12 cellular contexts compared by ENCODE assay signal in genomic region chr3:119301662-119302061, GRCh38. TPM values are rescaled to one million over a fixed set of nuclear protein-coding genes. Genes with fewer than 3 reads are reported as not detected.
DNase-seq lines count a peak whose midpoint lies in the region; ATAC-seq and TF ChIP-seq lines count a peak whose summit lies in the region.
"Had no signal": no experiment of that assay in that cellular context is flagged by ENCODE, and none has a peak within 500 bp of the region (broad histone marks: within the 10 kb centered on the region; RNA-seq: fewer than 3 reads in every experiment).

No MANE protein-coding gene starts in this region.

- CTCF ChIA-PET in activated CD4-positive, alpha-beta memory T cell treated with anti-CD3 and anti-CD28 coated beads for 36 hours (lab: Charles Lee) = no interaction called here

- peak overlapping the region; percentile 66 for H3K27ac ChIP-seq in lower lobe of right lung

- no peak overlapping the region for H3K4me3 ChIP-seq in lower lobe of right lung

- no peaks in the 10 kb centered on the region for H3K27me3 ChIP-seq in lower lobe of right lung (ENCODE audit: low read depth)

- intact Hi-C loops in lower lobe of right lung (cut with DNase I) = no loop called here
- intact Hi-C loops in activated CD4-positive, alpha-beta memory T cell treated with anti-CD3 and anti-CD28 coated beads for 36 hours (cut with micrococcal nuclease) = no loop called here

- peaks cover 70% of the 10 kb centered on the region for H3K4me1 Mint-ChIP-seq in activated naive CD8-positive, alpha-beta T cell treated with anti-CD3 and anti-CD28 coated beads, Interleukin-2, amount 50 U/mL, for 24 hours
- peaks cover 21% of the 10 kb centered on the region for H3K4me1 Mint-ChIP-seq in type B pancreatic cell (ENCODE audit: unreplicated experiment)
- H3K4me1 Mint-ChIP-seq in activated CD4-positive, alpha-beta memory T cell treated with anti-CD3 and anti-CD28 coated beads for 36 hours (ENCODE audit: low read depth) = peaks cover 42% of the 10 kb centered on the region

- no peaks in the 10 kb centered on the region for H3K27me3 Mint-ChIP-seq in activated naive CD8-positive, alpha-beta T cell treated with anti-CD3 and anti-CD28 coated beads, Interleukin-2, amount 50 U/mL, for 24 hours
- peaks cover 4% of the 10 kb centered on the region for H3K27me3 Mint-ChIP-seq in type B pancreatic cell
- no peaks in the 10 kb centered on the region for H3K27me3 Mint-ChIP-seq in activated CD4-positive, alpha-beta memory T cell treated with anti-CD3 and anti-CD28 coated beads for 36 hours

- no peaks in the 10 kb centered on the region for H3K9me3 Mint-ChIP-seq in activated naive CD4-positive, alpha-beta T cell treated with anti-CD3 and anti-CD28 coated beads, Interleukin-2, amount 50 U/mL, for 72 hours
- H3K9me3 Mint-ChIP-seq in activated naive CD8-positive, alpha-beta T cell treated with anti-CD3 and anti-CD28 coated beads, Interleukin-2, amount 50 U/mL, for 24 hours = no peaks in the 10 kb centered on the region
- H3K9me3 Mint-ChIP-seq in type B pancreatic cell = no peaks in the 10 kb centered on the region
- H3K9me3 Mint-ChIP-seq in activated CD4-positive, alpha-beta memory T cell treated with anti-CD3 and anti-CD28 coated beads for 36 hours = no peaks in the 10 kb centered on the region

- DNase-seq in activated naive CD4-positive, alpha-beta T cell treated with anti-CD3 and anti-CD28 coated beads, Interleukin-2, amount 50 U/mL, for 72 hours (ENCODE audit: low spot score in 2 of 2) = no peak
- no peak for DNase-seq in activated naive CD4-positive, alpha-beta T cell treated with anti-CD3 and anti-CD28 coated beads, Interleukin-2, amount 50 U/mL, for 16 hours
- no peak for DNase-seq in activated naive CD8-positive, alpha-beta T cell treated with anti-CD3 and anti-CD28 coated beads, Interleukin-2, amount 50 U/mL, for 24 hours
- DNase-seq in lower lobe of right lung = peak; percentile 58
- no peak for DNase-seq in type B pancreatic cell (ENCODE audit: extremely low spot score, unreplicated experiment)
- no peak for DNase-seq in activated CD4-positive, alpha-beta memory T cell treated with anti-CD3 and anti-CD28 coated beads for 36 hours
- DNase-seq: activated CD8-positive, alpha-beta memory T cell treated with anti-CD3 and anti-CD28 coated beads, Interleukin-2, amount 50 U/mL, for 48 hours; DMS 273 treated with DMSO at 0.1 percent for 48 hours; kidney glomerular epithelial cell; small intestine had no signal

- H3K27ac Mint-ChIP-seq in activated naive CD4-positive, alpha-beta T cell treated with anti-CD3 and anti-CD28 coated beads, Interleukin-2, amount 50 U/mL, for 72 hours = no peak overlapping the region
- peak overlapping the region; percentile 62 for H3K27ac Mint-ChIP-seq in activated naive CD8-positive, alpha-beta T cell treated with anti-CD3 and anti-CD28 coated beads, Interleukin-2, amount 50 U/mL, for 24 hours
- H3K27ac Mint-ChIP-seq in type B pancreatic cell = peak overlapping the region; percentile 46
- H3K27ac Mint-ChIP-seq in activated CD4-positive, alpha-beta memory T cell treated with anti-CD3 and anti-CD28 coated beads for 36 hours = no peak overlapping the region

- no peaks in the 10 kb centered on the region for H3K9me3 ChIP-seq in lower lobe of right lung

- peak; percentile 31 to 34 for ATAC-seq in activated naive CD4-positive, alpha-beta T cell treated with anti-CD3 and anti-CD28 coated beads, Interleukin-2, amount 50 U/mL, for 72 hours
- ATAC-seq in activated naive CD8-positive, alpha-beta T cell treated with anti-CD3 and anti-CD28 coated beads, Interleukin-2, amount 50 U/mL, for 24 hours = peak; percentile 81
- ATAC-seq in lower lobe of right lung = peak; percentile 45 to 50
- ATAC-seq in HG03097 (IDR thresholded peaks at IDR 0.05; ENCODE audit: low FRiP score, unreplicated experiment) = no peak
- ATAC-seq in HG03342 (IDR thresholded peaks at IDR 0.05; ENCODE audit: unreplicated experiment) = no peak

- peaks cover 36% of the 10 kb centered on the region for H3K36me3 ChIP-seq in lower lobe of right lung

- peaks cover 13 to 14% of the 10 kb centered on the region in 2 donors for H3K36me3 Mint-ChIP-seq in activated naive CD4-positive, alpha-beta T cell treated with anti-CD3 and anti-CD28 coated beads, Interleukin-2, amount 50 U/mL, for 72 hours
- H3K36me3 Mint-ChIP-seq in activated naive CD8-positive, alpha-beta T cell treated with anti-CD3 and anti-CD28 coated beads, Interleukin-2, amount 50 U/mL, for 24 hours (ENCODE audit: low read depth) = peaks cover 48% of the 10 kb centered on the region
- no peaks in the 10 kb centered on the region for H3K36me3 Mint-ChIP-seq in type B pancreatic cell
- H3K36me3 Mint-ChIP-seq in activated CD4-positive, alpha-beta memory T cell treated with anti-CD3 and anti-CD28 coated beads for 36 hours = peaks cover 10% of the 10 kb centered on the region

- POLR2A ChIA-PET in activated CD4-positive, alpha-beta memory T cell treated with anti-CD3 and anti-CD28 coated beads for 36 hours (lab: Charles Lee) = no interaction called here

- peaks cover 100% of the 10 kb centered on the region for H3K4me1 ChIP-seq in lower lobe of right lung

- TF ChIP-seq CTCF in lower lobe of right lung (IDR thresholded peaks at IDR 0.05) (no peak), type B pancreatic cell (conservative IDR thresholded peaks at IDR 0.05) (no peak)

- H3K4me3 Mint-ChIP-seq in activated naive CD8-positive, alpha-beta T cell treated with anti-CD3 and anti-CD28 coated beads, Interleukin-2, amount 50 U/mL, for 24 hours = no peak overlapping the region
- no peak overlapping the region for H3K4me3 Mint-ChIP-seq in type B pancreatic cell
- no peak overlapping the region for H3K4me3 Mint-ChIP-seq in activated CD4-positive, alpha-beta memory T cell treated with anti-CD3 and anti-CD28 coated beads for 36 hours

RNA-seq across cellular contexts. Expression of gene ARHGAP31, which starts 7.5 kb away (rescaled TPM):
- 10 to 100 TPM in 1 of 2 donors, 1 to 10 TPM in 1; 2.1 to 11.0 TPM for total RNA-seq in activated naive CD4-positive, alpha-beta T cell treated with anti-CD3 and anti-CD28 coated beads, Interleukin-2, amount 50 U/mL, for 72 hours
- total RNA-seq in lower lobe of right lung = 100 TPM
- 4.1 and 17.3 TPM in 2 replicates for total RNA-seq in type B pancreatic cell (ENCODE audit: low replicate concordance)
- 10 to 100 TPM; 10.8 to 11.4 TPM for total RNA-seq in activated CD4-positive, alpha-beta memory T cell treated with anti-CD3 and anti-CD28 coated beads for 36 hours

Comparison
In these comparisons a context has a peak if more than half of its experiments do, and no peak if none do; other contexts are left out.
1. ATAC-seq: peak in activated naive CD4-positive, alpha-beta T cell treated with anti-CD3 and anti-CD28 coated beads, Interleukin-2, amount 50 U/mL, for 72 hours (2 of 2), activated naive CD8-positive, alpha-beta T cell treated with anti-CD3 and anti-CD28 coated beads, Interleukin-2, amount 50 U/mL, for 24 hours (single experiment) and lower lobe of right lung (2 of 2); none in HG03097 (single experiment) and HG03342 (single experiment).
2. H3K27ac Mint-ChIP-seq: peak in activated naive CD8-positive, alpha-beta T cell treated with anti-CD3 and anti-CD28 coated beads, Interleukin-2, amount 50 U/mL, for 24 hours (single experiment) and type B pancreatic cell (single experiment); none in activated naive CD4-positive, alpha-beta T cell treated with anti-CD3 and anti-CD28 coated beads, Interleukin-2, amount 50 U/mL, for 72 hours (0 of 2) and activated CD4-positive, alpha-beta memory T cell treated with anti-CD3 and anti-CD28 coated beads for 36 hours (single experiment).